29 cellular contexts compared by ENCODE assay signal in genomic region chr1:70248729-70249128, GRCh38. TPM values are rescaled to one million over a fixed set of nuclear protein-coding genes. Genes with fewer than 3 reads are reported as not detected.
DNase-seq lines count a peak whose midpoint lies in the region; ATAC-seq and TF ChIP-seq lines count a peak whose summit lies in the region.
"Had no signal": no experiment of that assay in that cellular context is flagged by ENCODE, and none has a peak within 500 bp of the region (broad histone marks: within the 10 kb centered on the region; RNA-seq: fewer than 3 reads in every experiment).

No MANE protein-coding gene starts in this region.

- H3K4me1 Mint-ChIP-seq in activated CD4-positive, alpha-beta T cell treated with anti-CD3 and anti-CD28 coated beads, Interleukin-2, amount 10 ng/mL, durations not matched to agents 7 days and 5 days: peaks cover 35% of the 10 kb centered on the region
- H3K4me1 Mint-ChIP-seq in CD4-positive, alpha-beta T cell (ENCODE audit: low read depth): no peaks in the 10 kb centered on the region
- peaks cover 38% of the 10 kb centered on the region for H3K4me1 Mint-ChIP-seq in activated T-helper 1 cell treated with anti-CD3 and anti-CD28 coated beads, Interleukin-12 subunit alpha, Interleukin-12 subunit beta, Interleukin-2, Interleukin-4 antibody, amounts not matched to agents 30 ng/mL and 10 ng/mL and 1 ng/mL, durations not matched to agents 14 hours and 24 hours and 36 hours (ENCODE audit: low read depth)
- H3K4me1 Mint-ChIP-seq: CD14-positive monocyte had no signal

- H3K36me3 Mint-ChIP-seq in activated CD4-positive, alpha-beta T cell treated with anti-CD3 and anti-CD28 coated beads, Interleukin-2, amount 10 ng/mL, durations not matched to agents 7 days and 5 days (ENCODE audit: low read depth): peaks cover 71% of the 10 kb centered on the region
- H3K36me3 Mint-ChIP-seq in CD4-positive, alpha-beta T cell (ENCODE audit: low read depth): peaks cover 85% of the 10 kb centered on the region
- peaks cover 59% of the 10 kb centered on the region for H3K36me3 Mint-ChIP-seq in activated T-helper 1 cell treated with anti-CD3 and anti-CD28 coated beads, Interleukin-12 subunit alpha, Interleukin-12 subunit beta, Interleukin-2, Interleukin-4 antibody, amounts not matched to agents 30 ng/mL and 10 ng/mL and 1 ng/mL, durations not matched to agents 14 hours and 24 hours and 36 hours (ENCODE audit: low read depth)

- H3K27ac ChIP-seq in CD4-positive, alpha-beta T cell (ENCODE audit: low read depth, low read length): no peak overlapping the region
- H3K27ac ChIP-seq in right lobe of liver: no peak overlapping the region
- H3K27ac ChIP-seq: breast epithelium, gastroesophageal sphincter, hepatocyte, Peyer's patch, testis, VCaP had no signal

- H3K4me3 ChIP-seq in right lobe of liver: no peak overlapping the region
- H3K4me3 ChIP-seq: breast epithelium, gastroesophageal sphincter, hepatocyte, Peyer's patch, testis had no signal

- no peak for TF ChIP-seq POLR2A in right lobe of liver (IDR thresholded peaks at IDR 0.05)

- CTCF ChIA-PET in activated CD4-positive, alpha-beta T cell treated with anti-CD3 and anti-CD28 coated beads, Interleukin-2, amount 10 ng/mL, durations not matched to agents 7 days and 5 days (lab: Charles Lee): no interaction called here
- CTCF ChIA-PET in CD4-positive, alpha-beta T cell (lab: Charles Lee): interaction anchor here (1.1 kb wide), 1 partner anchor 13 kb away, joined by 3 read pairs; no protein-coding TSS in a partner anchor

- no peak for DNase-seq in activated CD4-positive, alpha-beta T cell treated with anti-CD3 and anti-CD28 coated beads, Interleukin-2, amount 10 ng/mL, durations not matched to agents 7 days and 5 days
- no peak for DNase-seq in activated CD4-positive, alpha-beta T cell treated with anti-CD3 and anti-CD28 coated beads for 1 hour
- no peak for DNase-seq in CD4-positive, alpha-beta T cell
- DNase-seq in activated T-helper 1 cell treated with anti-CD3 and anti-CD28 coated beads, Interleukin-12 subunit alpha, Interleukin-12 subunit beta, Interleukin-2, Interleukin-4 antibody, amounts not matched to agents 30 ng/mL and 10 ng/mL and 1 ng/mL, durations not matched to agents 14 hours and 24 hours and 36 hours (ENCODE audit: low spot score): no peak
- no peak for DNase-seq in right lobe of liver
- no peak for DNase-seq in cerebellar cortex (ENCODE audit: low spot score)
- no peak for DNase-seq in NCI-H446 (lab: John Stamatoyannopoulos, UW)
- DNase-seq: activated CD4-positive, alpha-beta T cell treated with anti-CD3 and anti-CD28 coated beads, Interleukin-2, amount 50 U/mL, for 1 hour; activated CD8-positive, alpha-beta memory T cell treated with anti-CD3 and anti-CD28 coated beads, Interleukin-2, amount 50 U/mL, for 4 hours; activated gamma-delta T cell; DND-41; effector CD8-positive, alpha-beta T cell; GF-D8; naive thymus-derived CD8-positive, alpha-beta T cell; NCI-H146; NCI-H82; Peyer's patch; SHP77 treated with DMSO at 0.1 percent for 48 hours; stimulated activated CD4-positive, alpha-beta T cell treated with anti-CD3 and anti-CD28 coated beads, Interleukin-15, amount 100 ng/mL, for 24 hours; stimulated activated CD4-positive, alpha-beta T cell treated with anti-CD3 and anti-CD28 coated beads, Interleukin-4, amount 100 ng/mL, for 4 hours; T-helper 9 cell; testis had no signal

- no peaks in the 10 kb centered on the region for H3K27me3 ChIP-seq in CD4-positive, alpha-beta T cell (ENCODE audit: control insufficient read depth, insufficient read depth, low read length)
- no peaks in the 10 kb centered on the region for H3K27me3 ChIP-seq in right lobe of liver
- H3K27me3 ChIP-seq: breast epithelium, gastroesophageal sphincter, hepatocyte, Peyer's patch, testis had no signal

- POLR2A ChIA-PET in activated CD4-positive, alpha-beta T cell treated with anti-CD3 and anti-CD28 coated beads, Interleukin-2, amount 10 ng/mL, durations not matched to agents 7 days and 5 days (lab: Charles Lee): no interaction called here
- POLR2A ChIA-PET in CD4-positive, alpha-beta T cell (lab: Charles Lee): no interaction called here

- H3K27ac Mint-ChIP-seq in activated CD4-positive, alpha-beta T cell treated with anti-CD3 and anti-CD28 coated beads, Interleukin-2, amount 10 ng/mL, durations not matched to agents 7 days and 5 days: peak overlapping the region; percentile 54
- peak overlapping the region; percentile 42 for H3K27ac Mint-ChIP-seq in CD4-positive, alpha-beta T cell
- peak overlapping the region; percentile 24 for H3K27ac Mint-ChIP-seq in activated T-helper 1 cell treated with anti-CD3 and anti-CD28 coated beads, Interleukin-12 subunit alpha, Interleukin-12 subunit beta, Interleukin-2, Interleukin-4 antibody, amounts not matched to agents 30 ng/mL and 10 ng/mL and 1 ng/mL, durations not matched to agents 14 hours and 24 hours and 36 hours
- H3K27ac Mint-ChIP-seq: IgD-negative memory B cell had no signal

- no peak for ATAC-seq in CD4-positive, alpha-beta T cell (ENCODE audit: poor library complexity)
- ATAC-seq in right lobe of liver (peak; percentile 42 to 72 (median 68)), GM21447 (IDR thresholded peaks at IDR 0.05; ENCODE audit: unreplicated experiment) (no peak)
- ATAC-seq: gastroesophageal sphincter; naive thymus-derived CD8-positive, alpha-beta T cell had no signal

- 23% methylated on average over 4 of the region's 4 CpGs for WGBS in right lobe of liver (ENCODE audit: insufficient coverage, low coverage, low lambda C conversion rate, missing lambda C conversion rate)

- no peaks in the 10 kb centered on the region for H3K9me3 ChIP-seq in CD4-positive, alpha-beta T cell (ENCODE audit: control insufficient read depth, low read length)
- no peaks in the 10 kb centered on the region for H3K9me3 ChIP-seq in right lobe of liver
- H3K9me3 ChIP-seq: breast epithelium, gastroesophageal sphincter, Peyer's patch, testis had no signal

- no peak overlapping the region for H3K4me3 Mint-ChIP-seq in activated CD4-positive, alpha-beta T cell treated with anti-CD3 and anti-CD28 coated beads, Interleukin-2, amount 10 ng/mL, durations not matched to agents 7 days and 5 days
- no peak overlapping the region for H3K4me3 Mint-ChIP-seq in CD4-positive, alpha-beta T cell
- H3K4me3 Mint-ChIP-seq in activated T-helper 1 cell treated with anti-CD3 and anti-CD28 coated beads, Interleukin-12 subunit alpha, Interleukin-12 subunit beta, Interleukin-2, Interleukin-4 antibody, amounts not matched to agents 30 ng/mL and 10 ng/mL and 1 ng/mL, durations not matched to agents 14 hours and 24 hours and 36 hours: no peak overlapping the region
- H3K4me3 Mint-ChIP-seq: CD14-positive monocyte; IgD-negative memory B cell; naive thymus-derived CD8-positive, alpha-beta T cell had no signal

- intact Hi-C loops in CD4-positive, alpha-beta T cell (cut with DNase I, micrococcal nuclease): no loop called here
- intact Hi-C loops in activated T-helper 1 cell treated with anti-CD3 and anti-CD28 coated beads, Interleukin-12 subunit alpha, Interleukin-12 subunit beta, Interleukin-2, Interleukin-4 antibody, amounts not matched to agents 30 ng/mL and 10 ng/mL and 1 ng/mL, durations not matched to agents 14 hours and 24 hours and 36 hours (cut with micrococcal nuclease): loop anchor here (5.0 kb wide), 1 partner anchor 264 kb away; no protein-coding TSS in a partner anchor
- intact Hi-C loops in right lobe of liver (cut with DNase I): no loop called here

- no peaks in the 10 kb centered on the region for H3K9me3 Mint-ChIP-seq in activated CD4-positive, alpha-beta T cell treated with anti-CD3 and anti-CD28 coated beads, Interleukin-2, amount 10 ng/mL, durations not matched to agents 7 days and 5 days
- H3K9me3 Mint-ChIP-seq in CD4-positive, alpha-beta T cell: no peaks in the 10 kb centered on the region
- H3K9me3 Mint-ChIP-seq in activated T-helper 1 cell treated with anti-CD3 and anti-CD28 coated beads, Interleukin-12 subunit alpha, Interleukin-12 subunit beta, Interleukin-2, Interleukin-4 antibody, amounts not matched to agents 30 ng/mL and 10 ng/mL and 1 ng/mL, durations not matched to agents 14 hours and 24 hours and 36 hours: no peaks in the 10 kb centered on the region
- H3K9me3 Mint-ChIP-seq: CD14-positive monocyte; IgD-negative memory B cell; naive thymus-derived CD8-positive, alpha-beta T cell had no signal

- peaks cover 0 to 12% (median 2%) of the 10 kb centered on the region in 4 donors for H3K4me1 ChIP-seq in right lobe of liver
- H3K4me1 ChIP-seq: breast epithelium, gastroesophageal sphincter, Peyer's patch, testis had no signal

- H3K36me3 ChIP-seq in right lobe of liver: peaks cover 0 to 86% (median 31%) of the 10 kb centered on the region in 4 donors

- no peak for TF ChIP-seq CTCF in CD4-positive, alpha-beta T cell (IDR thresholded peaks at IDR 0.05)
- no peak for TF ChIP-seq CTCF in right lobe of liver (IDR thresholded peaks at IDR 0.05)

- H3K27me3 Mint-ChIP-seq in activated CD4-positive, alpha-beta T cell treated with anti-CD3 and anti-CD28 coated beads, Interleukin-2, amount 10 ng/mL, durations not matched to agents 7 days and 5 days: no peaks in the 10 kb centered on the region
- H3K27me3 Mint-ChIP-seq in CD4-positive, alpha-beta T cell: no peaks in the 10 kb centered on the region
- no peaks in the 10 kb centered on the region for H3K27me3 Mint-ChIP-seq in activated T-helper 1 cell treated with anti-CD3 and anti-CD28 coated beads, Interleukin-12 subunit alpha, Interleukin-12 subunit beta, Interleukin-2, Interleukin-4 antibody, amounts not matched to agents 30 ng/mL and 10 ng/mL and 1 ng/mL, durations not matched to agents 14 hours and 24 hours and 36 hours (ENCODE audit: insufficient read depth)
- H3K27me3 Mint-ChIP-seq: IgD-negative memory B cell; naive thymus-derived CD8-positive, alpha-beta T cell had no signal

RNA-seq across cellular contexts. Expression of gene SRSF11, which starts 27.5 kb away (rescaled TPM):
- total RNA-seq in activated CD4-positive, alpha-beta T cell treated with anti-CD3 and anti-CD28 coated beads, Interleukin-2, amount 10 ng/mL, durations not matched to agents 7 days and 5 days: 100 to 1,000 TPM; 188 to 204 TPM
- total RNA-seq in CD4-positive, alpha-beta T cell: 100 to 1,000 TPM; 454 to 459 TPM
- 199 and 202 TPM in 2 replicates for total RNA-seq in activated T-helper 1 cell treated with anti-CD3 and anti-CD28 coated beads, Interleukin-12 subunit alpha, Interleukin-12 subunit beta, Interleukin-2, Interleukin-4 antibody, amounts not matched to agents 30 ng/mL and 10 ng/mL and 1 ng/mL, durations not matched to agents 14 hours and 24 hours and 36 hours
- total RNA-seq in right lobe of liver: 10 to 100 TPM; 49.6 to 90.7 (median 62.8) TPM

RNA-seq across cellular contexts. Expression of gene LRRC40, which starts 43.4 kb away (rescaled TPM):
- total RNA-seq in activated CD4-positive, alpha-beta T cell treated with anti-CD3 and anti-CD28 coated beads, Interleukin-2, amount 10 ng/mL, durations not matched to agents 7 days and 5 days: 10 to 100 TPM; 19.4 to 24.7 TPM
- total RNA-seq in CD4-positive, alpha-beta T cell: 10 to 100 TPM; 12.4 to 13.3 TPM
- 22.6 and 23.4 TPM in 2 replicates for total RNA-seq in activated T-helper 1 cell treated with anti-CD3 and anti-CD28 coated beads, Interleukin-12 subunit alpha, Interleukin-12 subunit beta, Interleukin-2, Interleukin-4 antibody, amounts not matched to agents 30 ng/mL and 10 ng/mL and 1 ng/mL, durations not matched to agents 14 hours and 24 hours and 36 hours
- 10 to 100 TPM in 3 of 6 experiments, 1 to 10 TPM in 3; 8.9 to 15.3 (median 9.9) TPM for total RNA-seq in right lobe of liver

Comparison
In these comparisons a context has a peak if more than half of its experiments do, and no peak if none do; other contexts are left out.
1. ATAC-seq: peak in right lobe of liver (4 of 4); none in CD4-positive, alpha-beta T cell (single experiment) and GM21447 (single experiment).
2. Peak in every context shown above with its lines, with median percentiles within 50 percentile points of each other: H3K27ac Mint-ChIP-seq.